ENCODE assay signal across 8 cellular contexts in the genomic region with DNA sequence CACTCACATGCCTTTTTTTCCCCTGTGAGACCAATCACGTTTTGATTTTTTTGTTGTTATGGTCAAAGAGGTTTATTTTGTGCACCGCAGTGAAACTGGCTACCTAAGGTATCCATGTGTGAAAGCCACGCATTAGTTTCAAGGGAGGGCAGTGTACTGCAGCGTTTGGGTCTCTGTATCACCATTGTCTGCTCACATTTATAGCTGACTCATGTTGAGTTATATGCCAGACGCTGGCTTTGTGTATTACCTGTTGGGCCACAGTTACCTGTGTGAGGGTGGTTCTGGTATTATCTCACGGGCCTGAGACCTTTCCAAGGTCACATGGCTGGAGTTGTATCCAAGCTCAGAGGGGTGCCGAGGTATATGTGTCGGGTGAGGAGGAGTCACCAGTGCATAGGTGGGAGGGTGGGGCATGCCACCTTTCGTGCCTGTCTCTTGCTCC.
DNase-seq lines count a peak whose midpoint lies in the region; ATAC-seq, FAIRE-seq and TF ChIP-seq lines count a peak whose summit lies in the region.

No MANE protein-coding gene starts in this region.

- CTCF ChIA-PET in PC-3 (lab: Charles Lee), result interaction anchor here (1.3 kb wide), 1 partner anchor 21 kb away, joined by 5 read pairs; no protein-coding TSS in a partner anchor

- H3K9me3 ChIP-seq in PC-3 (ENCODE audit: low read length), result no peaks in the 10 kb centered on the region

- H3K27ac ChIP-seq in PC-3 (ENCODE audit: low read length), result peak overlapping the region; percentile 88

- H3K4me3 Mint-ChIP-seq in CD14-positive monocyte, result peak overlapping the region in 1 of 2 donors; percentile 65

- no TSS peak for BruUV-seq in PC-3 (replicated peaks; lab: Mats Ljungman, UMichigan)

- H3K4me1 ChIP-seq in PC-3 (ENCODE audit: insufficient read depth, low read length), result peaks cover 23% of the 10 kb centered on the region

- H3K27me3 Mint-ChIP-seq in CD14-positive monocyte (ENCODE audit: low read depth in 3 of 3), result peaks cover 0 to 3% (median 0%) of the 10 kb centered on the region in 3 donors

- H3K4me2 ChIP-seq in PC-3 (ENCODE audit: low read length), result peak overlapping the region; percentile 70

- no peaks in the 10 kb centered on the region for H3K27me3 ChIP-seq in PC-3 (ENCODE audit: low read length)

- H3K79me2 ChIP-seq in PC-3 (ENCODE audit: low read length), result peaks cover 50% of the 10 kb centered on the region

- no peaks in the 10 kb centered on the region for H3K9me3 Mint-ChIP-seq in CD14-positive monocyte

- no peak for FAIRE-seq in urothelium cell line (lab: Jason Lieb, UNC)

- H3K9me2 ChIP-seq in PC-3 (replicated peaks; ENCODE audit: low read length), result no peaks in the 10 kb centered on the region

- intact Hi-C loops in CD14-positive monocyte (cut with micrococcal nuclease), result no loop called here
- intact Hi-C loops in PC-3 (cut with micrococcal nuclease), result no loop called here
- intact Hi-C loops in left colon (cut with DNase I, micrococcal nuclease), result no loop called here

- peaks cover 22 to 27% of the 10 kb centered on the region in 2 donors for H3K36me3 Mint-ChIP-seq in CD14-positive monocyte

- H3K4me1 Mint-ChIP-seq in CD14-positive monocyte, result peaks cover 85% of the 10 kb centered on the region

- DNase-seq in CD14-positive monocyte (ENCODE audit: low spot score) (no peak), PC-3 (peak; percentile 74), left colon (no peak), HuH-7.5 (ENCODE audit: low spot score) (no peak), T-helper 9 cell (no peak), urothelium cell line (ENCODE audit: low spot score) (no peak), EL (no peak)

- no peaks in the 10 kb centered on the region for H3F3A ChIP-seq in PC-3 (ENCODE audit: low read length, unreplicated experiment)

- peak overlapping the region; percentile 56 for H3K9ac ChIP-seq in PC-3 (ENCODE audit: low read length)

- POLR2A ChIA-PET in PC-3 (lab: Charles Lee; ENCODE audit: unreplicated experiment), result interaction anchor here (0.5 kb wide), 1 partner anchor 24 kb away, joined by 4 read pairs; no protein-coding TSS in a partner anchor

- no peaks in the 10 kb centered on the region for H3K36me3 ChIP-seq in PC-3 (ENCODE audit: low read depth, low read length)

- no peaks in the 10 kb centered on the region for H4K20me1 ChIP-seq in PC-3 (ENCODE audit: low read length)

- H3K4me3 ChIP-seq in PC-3 (ENCODE audit: low read length), result no peak overlapping the region

- H3K27ac Mint-ChIP-seq in CD14-positive monocyte, result peak overlapping the region; percentile 75 to 94 (median 90)

- no peak for TF ChIP-seq CTCF in CD14-positive monocyte (IDR thresholded peaks at IDR 0.05)
- TF ChIP-seq CTCF in PC-3 (conservative IDR thresholded peaks at IDR 0.05; ENCODE audit: low read depth, low read length), result peak; percentile 31; the same call in 1 of the 2 replicates

- H2AFZ ChIP-seq in PC-3 (ENCODE audit: low read length), result no peak overlapping the region

- peak; percentile 54 for ATAC-seq in GM21526 (IDR thresholded peaks at IDR 0.05; ENCODE audit: low FRiP score, unreplicated experiment)
- peak; percentile 96 for ATAC-seq in PC-3
- ATAC-seq in left colon, result peak; percentile 57
